In the genomic region with DNA sequence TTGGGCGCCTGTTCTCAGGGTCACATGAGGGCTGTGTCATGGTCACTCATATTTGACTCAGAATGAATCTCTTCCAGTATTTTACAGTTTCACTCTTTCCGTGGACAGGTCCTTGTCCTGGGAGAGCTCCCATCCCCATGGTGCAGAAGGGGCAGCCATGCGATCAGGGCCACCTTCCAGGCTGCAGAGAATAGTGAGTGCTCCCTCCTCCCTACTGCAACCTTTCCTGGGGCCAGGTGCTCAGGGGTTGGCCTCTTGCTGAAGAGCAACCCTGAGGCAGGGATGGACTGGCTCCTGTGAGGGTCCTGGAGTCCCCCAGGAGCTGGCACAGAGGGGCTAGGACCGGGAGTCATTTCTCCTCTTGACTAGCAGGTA, we compare ENCODE assay signal across 20 cellular contexts.
DNase-seq lines count a peak whose midpoint lies in the region; ATAC-seq, FAIRE-seq and TF ChIP-seq lines count a peak whose summit lies in the region.
"Had no signal": no experiment of that assay in that cellular context is flagged by ENCODE, and none has a peak within 500 bp of the region (broad histone marks: within the 10 kb centered on the region; RNA-seq: fewer than 3 reads in every experiment).

No MANE protein-coding gene starts in this region.

- peaks cover 22% of the 10 kb centered on the region for H3K4me1 Mint-ChIP-seq in mesothelial cell of epicardium
- H3K4me1 Mint-ChIP-seq: activated CD4-positive, alpha-beta T cell treated with anti-CD3 and anti-CD28 coated beads, Interleukin-2, amount 10 ng/mL, durations not matched to agents 7 days and 5 days; activated CD8-positive, alpha-beta memory T cell treated with anti-CD3 and anti-CD28 coated beads, Interleukin-2, amount 10 ng/mL, durations not matched to agents 7 days and 5 days; activated naive CD4-positive, alpha-beta T cell treated with anti-CD3 and anti-CD28 coated beads, Interleukin-2, amount 50 U/mL, for 24 hours; immature natural killer cell had no signal

- RAD21 ChIA-PET in GM12878 (lab: Charles Lee; ENCODE audit: unreplicated experiment): no interaction called here

- no peaks in the 10 kb centered on the region for H3K9me3 Mint-ChIP-seq in mesothelial cell of epicardium
- H3K9me3 Mint-ChIP-seq: activated naive CD4-positive, alpha-beta T cell treated with anti-CD3 and anti-CD28 coated beads, Interleukin-2, amount 50 U/mL, for 24 hours; natural killer cell had no signal

- POLR2A ChIA-PET in GM12878 (lab: Charles Lee): no interaction called here

- no peaks in the 10 kb centered on the region for H3K27me3 ChIP-seq in heart left ventricle
- peaks cover 0 to 2% of the 10 kb centered on the region in 2 experiments; a peak in 2 of 4 replicates for H3K27me3 ChIP-seq in GM12878 (replicated peaks in 1 of 2; ENCODE audit: control insufficient read depth in 2 of 2, insufficient read depth in 2 of 2, low read length in 1 of 2)
- H3K27me3 ChIP-seq: pancreas, Peyer's patch had no signal

- H3K36me3 Mint-ChIP-seq in mesothelial cell of epicardium: no peaks in the 10 kb centered on the region
- H3K36me3 Mint-ChIP-seq: activated naive CD4-positive, alpha-beta T cell treated with anti-CD3 and anti-CD28 coated beads, Interleukin-2, amount 50 U/mL, for 24 hours; immature natural killer cell; natural killer cell had no signal

- H3K36me3 ChIP-seq in heart left ventricle (peaks cover 0 to 4% (median 0%) of the 10 kb centered on the region in 9 donors), GM12878 (ENCODE audit: control insufficient read depth in 2 of 2, insufficient read depth in 2 of 2, low read length in 1 of 2) (no peaks in the 10 kb centered on the region)
- H3K36me3 ChIP-seq: pancreas, Peyer's patch, SJSA1 had no signal

- peak overlapping the region; percentile 69 for H3K27ac Mint-ChIP-seq in mesothelial cell of epicardium
- H3K27ac Mint-ChIP-seq: activated CD4-positive, alpha-beta T cell treated with anti-CD3 and anti-CD28 coated beads, Interleukin-2, amount 10 ng/mL, durations not matched to agents 7 days and 5 days; activated CD8-positive, alpha-beta memory T cell treated with anti-CD3 and anti-CD28 coated beads, Interleukin-2, amount 10 ng/mL, durations not matched to agents 7 days and 5 days; activated naive CD4-positive, alpha-beta T cell treated with anti-CD3 and anti-CD28 coated beads, Interleukin-2, amount 50 U/mL, for 24 hours; immature natural killer cell; natural killer cell had no signal

- ATAC-seq in heart left ventricle: peak in 3 of 4 donors; percentile 1 to 9 (median 3)
- ATAC-seq in Right ventricle myocardium superior (ENCODE audit: poor library complexity): no peak
- no peak for ATAC-seq in GM12878
- no peak for ATAC-seq in GM18502 (IDR thresholded peaks at IDR 0.05; ENCODE audit: poor library complexity, unreplicated experiment)
- no peak for ATAC-seq in GM18517 (IDR thresholded peaks at IDR 0.05; ENCODE audit: unreplicated experiment)
- ATAC-seq: activated CD8-positive, alpha-beta memory T cell treated with anti-CD3 and anti-CD28 coated beads, Interleukin-2, amount 10 ng/mL, durations not matched to agents 7 days and 5 days; natural killer cell had no signal

- TF ChIP-seq EP300 in GM12878 (IDR thresholded peaks at IDR 0.05; ENCODE audit: borderline replicate concordance in 1 of 2, control insufficient read depth in 1 of 2, low read depth in 2 of 2, low read length in 2 of 2): no peak

- H3K79me2 ChIP-seq in GM12878 (ENCODE audit: control insufficient read depth, insufficient read depth, low read length): no peaks in the 10 kb centered on the region

- H3K4me3 ChIP-seq in heart left ventricle: no peak overlapping the region
- H3K4me3 ChIP-seq in GM12878: no peak overlapping the region
- H3K4me3 ChIP-seq: pancreas, Peyer's patch, SJSA1 had no signal

- no peak for TF ChIP-seq POLR2A in heart left ventricle (IDR thresholded peaks at IDR 0.05)
- no peak for TF ChIP-seq POLR2A in GM12878 (IDR thresholded peaks at IDR 0.05; ENCODE audit: low read depth, low read length)

- DNase-seq in heart left ventricle: no peak
- DNase-seq in Right ventricle myocardium superior: no peak
- no peak for DNase-seq in GM12878 (ENCODE audit: low read depth, low spot score)
- no peak for DNase-seq in mesothelial cell of epicardium (ENCODE audit: low spot score in 2 of 2, unreplicated experiment in 2 of 2)
- DNase-seq in activated effector memory CD4-positive, alpha-beta T cell treated with Interleukin-2 at 50 U/mL for 16 hours: no peak
- DNase-seq: activated CD4-positive, alpha-beta T cell treated with anti-CD3 and anti-CD28 coated beads, Interleukin-2, amount 10 ng/mL, durations not matched to agents 7 days and 5 days; activated CD8-positive, alpha-beta memory T cell treated with anti-CD3 and anti-CD28 coated beads, Interleukin-2, amount 10 ng/mL, durations not matched to agents 7 days and 5 days; AML-193; central memory CD4-positive, alpha-beta T cell; immature natural killer cell; natural killer cell; NCI-H1694 treated with DMSO at 0.1 percent for 48 hours had no signal

- no peak for TF ChIP-seq RAD21 in GM12878 (IDR thresholded peaks at IDR 0.05; ENCODE audit: insufficient read depth, low read depth, low read length)

- H3K27me3 Mint-ChIP-seq in mesothelial cell of epicardium (ENCODE audit: low read depth): no peaks in the 10 kb centered on the region
- H3K27me3 Mint-ChIP-seq: activated CD4-positive, alpha-beta T cell treated with anti-CD3 and anti-CD28 coated beads, Interleukin-2, amount 10 ng/mL, durations not matched to agents 7 days and 5 days; activated naive CD4-positive, alpha-beta T cell treated with anti-CD3 and anti-CD28 coated beads, Interleukin-2, amount 50 U/mL, for 24 hours had no signal

- no peak overlapping the region for H2AFZ ChIP-seq in GM12878 (ENCODE audit: control insufficient read depth, low read depth, low read length)

- CTCF ChIA-PET in GM12878 (lab: Yijun Ruan, JAX): no interaction called here

- H3K27ac ChIP-seq in heart left ventricle (peak overlapping the region in 8 of 12 donors; percentile 73 to 93 (median 84)), GM12878 (ENCODE audit: control insufficient read depth, insufficient read depth) (no peak overlapping the region), temporal lobe (ENCODE audit: low read depth, low read length) (peak overlapping the region; percentile 59)
- H3K27ac ChIP-seq: SJSA1 had no signal

- WGBS in heart left ventricle, 4 donors: 63 to 79% (median 68%) methylated on average over 3 to 4 of the region's 4 CpGs
- WGBS in GM12878 (ENCODE audit: insufficient coverage, insufficient replicate concordance, low lambda C conversion rate, missing lambda C conversion rate): 15% methylated on average over 4 of the region's 4 CpGs

- BruUV-seq in GM12878 (replicated peaks; lab: Mats Ljungman, UMichigan): no TSS peak

- H3K9me3 ChIP-seq in heart left ventricle (peaks cover 0 to 10% (median 0%) of the 10 kb centered on the region in 12 donors), GM12878 (replicated peaks; ENCODE audit: control insufficient read depth, insufficient read depth, low read length) (no peaks in the 10 kb centered on the region)
- H3K9me3 ChIP-seq: pancreas had no signal

- H3K4me1 ChIP-seq in heart left ventricle (peaks cover 4 to 24% (median 14%) of the 10 kb centered on the region in 12 donors), GM12878 (ENCODE audit: control insufficient read depth, insufficient read depth, low read length) (no peaks in the 10 kb centered on the region)
- H3K4me1 ChIP-seq: pancreas, Peyer's patch, SJSA1 had no signal

- no peak overlapping the region for H3K9ac ChIP-seq in GM12878 (ENCODE audit: control insufficient read depth, insufficient read depth, low read length)

- H3K4me2 ChIP-seq in GM12878 (ENCODE audit: control insufficient read depth, insufficient read depth): no peak overlapping the region

- TF ChIP-seq CTCF in heart left ventricle (IDR thresholded peaks at IDR 0.05) (no peak), GM12878 (IDR thresholded peaks at IDR 0.05 in 2 of 3, conservative IDR thresholded peaks at IDR 0.05 in 1 of 3; ENCODE audit: control insufficient read depth in 2 of 3, extremely low read depth in 1 of 3, insufficient read depth in 1 of 3, low read depth in 3 of 3, low read length in 3 of 3) (no peak), mesothelial cell of epicardium (IDR thresholded peaks at IDR 0.05; ENCODE audit: unreplicated experiment) (no peak)

- no peaks in the 10 kb centered on the region for H4K20me1 ChIP-seq in GM12878 (ENCODE audit: control insufficient read depth, insufficient read depth)

- H3K4me3 Mint-ChIP-seq in mesothelial cell of epicardium: peak overlapping the region; percentile 46
- H3K4me3 Mint-ChIP-seq: activated CD4-positive, alpha-beta T cell treated with anti-CD3 and anti-CD28 coated beads, Interleukin-2, amount 10 ng/mL, durations not matched to agents 7 days and 5 days; activated CD8-positive, alpha-beta memory T cell treated with anti-CD3 and anti-CD28 coated beads, Interleukin-2, amount 10 ng/mL, durations not matched to agents 7 days and 5 days; activated naive CD4-positive, alpha-beta T cell treated with anti-CD3 and anti-CD28 coated beads, Interleukin-2, amount 50 U/mL, for 24 hours; immature natural killer cell; natural killer cell had no signal

- SMC1A ChIA-PET in GM12878 (lab: Charles Lee; ENCODE audit: uncharacterized antibody, unreplicated experiment): no interaction called here

- in situ Hi-C loops in GM12878 (cut with MboI): no loop called here

- intact Hi-C loops in heart left ventricle (cut with DNase I): loop anchor here in 2 of 10 donors (5.0 to 10.0 kb wide), 3 partner anchors 92 to 107 kb away; a partner anchor contains a TSS
- intact Hi-C loops in Right ventricle myocardium superior (cut with DNase I): no loop called here
- intact Hi-C loops in GM12878 (cut with micrococcal nuclease; ENCODE audit: unreplicated experiment): no loop called here

- FAIRE-seq in GM12878 (lab: Jason Lieb, UNC): no peak
- FAIRE-seq: GM18507, pancreas had no signal

TF ChIP-seq in GM12878, 131 proteins besides CTCF, POLR2A, EP300 and RAD21 (continues in another document):
- TF ChIP-seq ETV6 (conservative IDR thresholded peaks at IDR 0.05 in 1 of 2, IDR thresholded peaks at IDR 0.05 in 1 of 2; ENCODE audit: borderline replicate concordance in 1 of 2, low read depth in 1 of 2) (no peak), POU2F2 (IDR thresholded peaks at IDR 0.05; ENCODE audit: borderline replicate concordance, low read depth, low read length) (no peak)
- TF ChIP-seq, protein P1, sequence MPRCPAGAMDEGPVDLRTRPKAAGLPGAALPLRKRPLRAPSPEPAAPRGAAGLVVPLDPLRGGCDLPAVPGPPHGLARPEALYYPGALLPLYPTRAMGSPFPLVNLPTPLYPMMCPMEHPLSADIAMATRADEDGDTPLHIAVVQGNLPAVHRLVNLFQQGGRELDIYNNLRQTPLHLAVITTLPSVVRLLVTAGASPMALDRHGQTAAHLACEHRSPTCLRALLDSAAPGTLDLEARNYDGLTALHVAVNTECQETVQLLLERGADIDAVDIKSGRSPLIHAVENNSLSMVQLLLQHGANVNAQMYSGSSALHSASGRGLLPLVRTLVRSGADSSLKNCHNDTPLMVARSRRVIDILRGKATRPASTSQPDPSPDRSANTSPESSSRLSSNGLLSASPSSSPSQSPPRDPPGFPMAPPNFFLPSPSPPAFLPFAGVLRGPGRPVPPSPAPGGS (IDR thresholded peaks at IDR 0.05; ENCODE audit: borderline replicate concordance, insufficient read depth, low read depth, low read length, poor library complexity, severe bottlenecking): peak; percentile 53

Comparison
In these comparisons a context has a peak if more than half of its experiments do, and no peak if none do; other contexts are left out.
1. ATAC-seq: peak in heart left ventricle (3 of 4); none in Right ventricle myocardium superior (single experiment), GM12878 (single experiment), GM18502 (single experiment) and GM18517 (single experiment).